Comparison of ENCODE assay signal across 9 cellular contexts in the genomic region with DNA sequence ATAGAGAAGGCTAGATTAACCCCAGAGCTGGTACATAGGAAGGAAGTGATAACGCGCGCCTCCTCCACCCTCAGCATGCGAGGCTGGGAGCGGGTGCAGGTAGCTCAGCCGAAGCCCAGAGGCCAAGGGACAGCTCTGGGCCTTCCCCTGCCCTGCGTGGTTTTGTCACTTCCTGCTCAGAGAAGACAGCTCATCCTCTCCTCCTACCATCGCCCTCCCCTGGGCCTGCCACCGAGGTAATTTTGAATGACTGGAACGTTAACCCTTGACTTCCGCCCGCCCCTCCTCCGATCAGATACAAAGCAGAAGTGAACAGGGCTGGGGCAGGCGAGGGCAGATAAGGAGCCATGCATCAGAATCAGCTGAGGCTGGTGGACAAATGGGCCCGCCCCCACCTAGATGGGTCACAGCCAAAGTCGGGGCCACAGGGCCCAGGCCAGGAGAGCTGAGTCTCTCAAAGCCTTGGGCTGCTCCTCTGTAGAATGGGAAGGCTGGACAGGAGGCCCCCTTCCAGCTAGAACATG. TPM values are rescaled to one million over a fixed set of nuclear protein-coding genes. Genes with fewer than 3 reads are reported as not detected.
DNase-seq lines count a peak whose midpoint lies in the region; ATAC-seq and TF ChIP-seq lines count a peak whose summit lies in the region.
"Had no signal": no experiment of that assay in that cellular context is flagged by ENCODE, and none has a peak within 500 bp of the region (broad histone marks: within the 10 kb centered on the region; RNA-seq: fewer than 3 reads in every experiment).

No MANE protein-coding gene starts in this region.

- POLR2A ChIA-PET in SK-N-SH (lab: Yijun Ruan, JAX), result interaction anchor here (0.5 to 1.1 kb wide), 2 partner anchors 20 to 44 kb away, joined by 3 to 5 read pairs; no protein-coding TSS in a partner anchor

- no peaks in the 10 kb centered on the region for H3K27me3 ChIP-seq in SK-N-SH (ENCODE audit: insufficient read depth)
- H3K27me3 ChIP-seq: cardiac muscle cell had no signal

- no peaks in the 10 kb centered on the region for H3K9me2 ChIP-seq in SK-N-SH

- H3K4me1 ChIP-seq in SK-N-SH (ENCODE audit: control insufficient read depth in 1 of 2, insufficient read depth in 2 of 2, low read depth in 1 of 2, low read length in 1 of 2), result peaks cover 7 to 11% of the 10 kb centered on the region in 2 experiments; a peak in 3 of 4 replicates

- H2AFZ ChIP-seq in SK-N-SH (ENCODE audit: low read depth), result peak overlapping the region; percentile 73; the same call in 1 of the 2 replicates

- WGBS in SK-N-SH (ENCODE audit: low lambda C conversion rate), result 65% methylated on average over 12 of the region's 16 CpGs

- peaks cover 4% of the 10 kb centered on the region for H3F3A ChIP-seq in SK-N-SH (replicated peaks; ENCODE audit: insufficient read depth)

- no peaks in the 10 kb centered on the region for H3K9me3 ChIP-seq in SK-N-SH

- no peak overlapping the region for H3K9ac ChIP-seq in SK-N-SH

- TF ChIP-seq EP300 in SK-N-SH (IDR thresholded peaks at IDR 0.05; ENCODE audit: borderline replicate concordance in 1 of 2, low read depth in 1 of 2, low read length in 1 of 2), result no peak

- no peaks in the 10 kb centered on the region for H3K36me3 ChIP-seq in SK-N-SH (replicated peaks in 1 of 2; ENCODE audit: control insufficient read depth in 1 of 2, insufficient read depth in 2 of 2, low read length in 1 of 2)
- H3K36me3 ChIP-seq: cardiac muscle cell had no signal

- TF ChIP-seq RAD21 in SK-N-SH (IDR thresholded peaks at IDR 0.05; ENCODE audit: low read length), result no peak

- H3K79me2 ChIP-seq in SK-N-SH (ENCODE audit: insufficient read depth), result no peaks in the 10 kb centered on the region

- CTCF ChIA-PET in SK-N-SH (lab: Yijun Ruan, JAX), result interaction anchor here (1.0 to 14.4 kb wide), 6 partner anchors 13 to 256 kb away, joined by 3 to 124 read pairs (median 6); no protein-coding TSS in a partner anchor

- no peaks in the 10 kb centered on the region for H4K20me1 ChIP-seq in SK-N-SH (ENCODE audit: insufficient read depth)

- peak; percentile 60 for DNase-seq in SK-N-SH
- DNase-seq in activated gamma-delta T cell treated with anti-CD3 and anti-CD28 coated beads, Interleukin-2, amount 50 U/mL, for 16 hours (ENCODE audit: low read depth), result peak; percentile 88
- peak; percentile 78 for DNase-seq in kidney tubule cell (ENCODE audit: low spot score)
- peak; percentile 77 to 79 for DNase-seq in stimulated activated CD8-positive, alpha-beta memory T cell treated with anti-CD3 and anti-CD28 coated beads, Interleukin-4, amount 100 ng/mL, for 1 hour (ENCODE audit: low read depth in 2 of 2, low spot score in 1 of 2)
- no peak for DNase-seq in NCI-H128 (lab: John Stamatoyannopoulos, UW; ENCODE audit: unreplicated experiment)
- no peak for DNase-seq in DMS53 (lab: John Stamatoyannopoulos, UW)

- no peak overlapping the region for H3K27ac ChIP-seq in SK-N-SH (ENCODE audit: low read depth in 2 of 2, low read length in 1 of 2)
- H3K27ac ChIP-seq: cardiac muscle cell had no signal

- ATAC-seq in GM18909 (IDR thresholded peaks at IDR 0.05; ENCODE audit: poor library complexity, unreplicated experiment), result peak; percentile 67
- peak; percentile 52 for ATAC-seq in HG03135 (IDR thresholded peaks at IDR 0.05; ENCODE audit: unreplicated experiment)

- TF ChIP-seq CTCF in SK-N-SH (IDR thresholded peaks at IDR 0.05), result no peak

- peak overlapping the region; percentile 50; the same call in 1 of the 2 replicates for H3K4me2 ChIP-seq in SK-N-SH

- no peak overlapping the region for H3K4me3 ChIP-seq in SK-N-SH (ENCODE audit: low read depth in 2 of 2, low read length in 1 of 2)
- H3K4me3 ChIP-seq: cardiac muscle cell had no signal

TF ChIP-seq in SK-N-SH, 30 proteins besides CTCF, POLR2A, EP300 and RAD21:
- TF ChIP-seq GATA2 (CRISPR knock-in tag; IDR thresholded peaks at IDR 0.05) (peak; percentile 60; the same call in 1 of the 2 replicates), EZH2phosphoT487 (IDR thresholded peaks at IDR 0.05; ENCODE audit: borderline replicate concordance, low read depth) (no peak), GABPA (IDR thresholded peaks at IDR 0.05; ENCODE audit: low read depth) (0 out of 2 replicates have a peak, but pooled peaks have one; percentile 36), TCF12 (IDR thresholded peaks at IDR 0.05) (0 out of 2 replicates have a peak, but pooled peaks have one; percentile 9), NRF1 (IDR thresholded peaks at IDR 0.05; ENCODE audit: low read depth, low read length) (no peak)
- TF ChIP-seq, protein P1, sequence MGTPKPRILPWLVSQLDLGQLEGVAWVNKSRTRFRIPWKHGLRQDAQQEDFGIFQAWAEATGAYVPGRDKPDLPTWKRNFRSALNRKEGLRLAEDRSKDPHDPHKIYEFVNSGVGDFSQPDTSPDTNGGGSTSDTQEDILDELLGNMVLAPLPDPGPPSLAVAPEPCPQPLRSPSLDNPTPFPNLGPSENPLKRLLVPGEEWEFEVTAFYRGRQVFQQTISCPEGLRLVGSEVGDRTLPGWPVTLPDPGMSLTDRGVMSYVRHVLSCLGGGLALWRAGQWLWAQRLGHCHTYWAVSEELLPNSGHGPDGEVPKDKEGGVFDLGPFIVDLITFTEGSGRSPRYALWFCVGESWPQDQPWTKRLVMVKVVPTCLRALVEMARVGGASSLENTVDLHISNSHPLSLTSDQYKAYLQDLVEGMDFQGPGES (IDR thresholded peaks at IDR 0.05; ENCODE audit: low read depth, low read length), result no peak
- TF ChIP-seq, protein P2, sequence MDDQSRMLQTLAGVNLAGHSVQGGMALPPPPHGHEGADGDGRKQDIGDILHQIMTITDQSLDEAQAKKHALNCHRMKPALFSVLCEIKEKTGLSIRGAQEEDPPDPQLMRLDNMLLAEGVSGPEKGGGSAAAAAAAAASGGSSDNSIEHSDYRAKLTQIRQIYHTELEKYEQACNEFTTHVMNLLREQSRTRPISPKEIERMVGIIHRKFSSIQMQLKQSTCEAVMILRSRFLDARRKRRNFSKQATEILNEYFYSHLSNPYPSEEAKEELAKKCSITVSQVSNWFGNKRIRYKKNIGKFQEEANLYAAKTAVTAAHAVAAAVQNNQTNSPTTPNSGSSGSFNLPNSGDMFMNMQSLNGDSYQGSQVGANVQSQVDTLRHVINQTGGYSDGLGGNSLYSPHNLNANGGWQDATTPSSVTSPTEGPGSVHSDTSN (IDR thresholded peaks at IDR 0.05), result peak; percentile 37; the same call in 1 of the 2 replicates

RNA-seq across cellular contexts. Expression of a gene that starts 1.6 kb away (rescaled TPM):
- polyA plus RNA-seq in SK-N-SH (2012; rRNA removed), result 22.6 and 29.9 TPM in 2 replicates
- polyA plus RNA-seq in SK-N-SH (2012; cell fraction: cytosol; rRNA removed), result 14.6 and 19.9 TPM in 2 replicates
- polyA plus RNA-seq in SK-N-SH (2012; cell fraction: nucleus; rRNA removed), result 20.3 and 21.2 TPM in 2 replicates

RNA-seq across cellular contexts. Expression of a gene that starts 30.2 kb away (rescaled TPM):
- 0.02 TPM in 1 of 2 replicates, not detected in the other for polyA plus RNA-seq in SK-N-SH (2012; rRNA removed)
- 0.03 TPM in 2 replicates for polyA plus RNA-seq in SK-N-SH (2012; cell fraction: cytosol; rRNA removed)
- 0.01 and 0.04 TPM in 2 replicates for polyA plus RNA-seq in SK-N-SH (2012; cell fraction: nucleus; rRNA removed)
- polyA plus RNA-seq: cardiac muscle cell had no signal

RNA-seq across cellular contexts. Expression of a gene that starts 39.9 kb away (rescaled TPM):
- polyA plus RNA-seq in SK-N-SH (2012; rRNA removed), result 0.03 and 0.07 TPM in 2 replicates
- 0.01 and 0.04 TPM in 2 replicates for polyA plus RNA-seq in SK-N-SH (2012; cell fraction: cytosol; rRNA removed)
- polyA plus RNA-seq in SK-N-SH (2012; cell fraction: nucleus; rRNA removed), result 0.08 and 0.13 TPM in 2 replicates
- polyA plus RNA-seq: cardiac muscle cell had no signal

RNA-seq across cellular contexts. Expression of a gene that starts 54.4 kb away (rescaled TPM):
- 47.4 and 47.7 TPM in 2 replicates for polyA plus RNA-seq in SK-N-SH (2012; rRNA removed)
- polyA plus RNA-seq in SK-N-SH (2012; cell fraction: cytosol; rRNA removed), result 20.7 and 30.3 TPM in 2 replicates
- polyA plus RNA-seq in SK-N-SH (2012; cell fraction: nucleus; rRNA removed), result 103 and 122 TPM in 2 replicates

Comparison
In these comparisons a context has a peak if more than half of its experiments do, and no peak if none do; other contexts are left out.
1. DNase-seq: peak in SK-N-SH (single experiment), activated gamma-delta T cell treated with anti-CD3 and anti-CD28 coated beads, Interleukin-2, amount 50 U/mL, for 16 hours (single experiment), kidney tubule cell (single experiment) and stimulated activated CD8-positive, alpha-beta memory T cell treated with anti-CD3 and anti-CD28 coated beads, Interleukin-4, amount 100 ng/mL, for 1 hour (2 of 2); none in NCI-H128 (single experiment) and DMS53 (single experiment).